19 cellular contexts compared by ENCODE assay signal in the genomic region with DNA sequence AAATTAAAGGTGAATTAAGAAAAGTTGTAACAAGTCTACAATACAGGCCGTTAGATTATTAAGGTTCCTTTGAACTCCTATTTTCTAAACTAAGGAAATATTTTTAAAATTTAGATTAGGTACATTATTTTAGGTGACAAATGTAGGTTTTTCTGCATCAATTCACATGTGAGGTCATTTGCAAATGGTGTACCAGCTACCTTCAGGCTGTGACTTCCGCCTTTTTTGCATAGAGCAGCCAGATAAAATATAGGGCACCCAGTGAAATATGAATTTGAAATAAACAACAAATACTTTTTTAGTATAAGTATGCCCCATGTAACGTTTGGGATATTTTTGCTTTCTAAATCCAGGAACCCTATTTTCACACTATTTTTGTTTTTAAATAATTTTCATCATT.
"Had no signal": no experiment of that assay in that cellular context is flagged by ENCODE, and none has a peak within 500 bp of the region (broad histone marks: within the 10 kb centered on the region; RNA-seq: fewer than 3 reads in every experiment).

No MANE protein-coding gene starts in this region.

- ATAC-seq: activated CD4-positive, CD25-positive, alpha-beta regulatory T cell treated with anti-CD3 and anti-CD28 coated beads, Interleukin-2, amount 50 U/mL, for 24 hours; activated CD8-positive, alpha-beta T cell treated with anti-CD3 and anti-CD28 coated beads for 36 hours; activated naive CD4-positive, alpha-beta T cell treated with anti-CD3 and anti-CD28 coated beads, Interleukin-2, amount 50 U/mL, for 72 hours; left colon; sciatic nerve had no signal

- H3K36me3 ChIP-seq: ascending aorta, brain microvascular endothelial cell, uterus had no signal

- H3K36me3 Mint-ChIP-seq: activated naive CD4-positive, alpha-beta T cell treated with anti-CD3 and anti-CD28 coated beads, Interleukin-2, amount 50 U/mL, for 72 hours had no signal

- H3K27me3 ChIP-seq: ascending aorta, brain microvascular endothelial cell, testis, uterus had no signal

- H3K9me3 ChIP-seq: ascending aorta, testis, uterus had no signal

- H3K27me3 Mint-ChIP-seq: activated CD8-positive, alpha-beta T cell treated with anti-CD3 and anti-CD28 coated beads for 36 hours; dendritic cell treated with granulocyte-macrophage colony-stimulating factor and Interleukin-4, amounts not matched to agents 40 ng/mL and 50 ng/mL, for 4 days had no signal

- H3K4me3 Mint-ChIP-seq: activated CD4-positive, alpha-beta T cell treated with anti-CD3 and anti-CD28 coated beads, Interleukin-2, amount 10 ng/mL, durations not matched to agents 24 days and 14 days; activated CD8-positive, alpha-beta T cell treated with anti-CD3 and anti-CD28 coated beads for 36 hours; dendritic cell treated with granulocyte-macrophage colony-stimulating factor and Interleukin-4, amounts not matched to agents 40 ng/mL and 50 ng/mL, for 4 days had no signal

- DNase-seq: activated CD4-positive, alpha-beta T cell treated with anti-CD3 and anti-CD28 coated beads, Interleukin-2, amount 10 ng/mL, durations not matched to agents 24 days and 14 days; activated CD8-positive, alpha-beta T cell treated with anti-CD3 and anti-CD28 coated beads for 36 hours; brain microvascular endothelial cell; caudate nucleus; effector CD4-positive, alpha-beta T cell; left colon; mesenchymal stem cell; small intestine; stimulated activated CD4-positive, alpha-beta T cell treated with anti-CD3 and anti-CD28 coated beads, Interleukin-2, amount 100 ng/mL, for 48 hours; stimulated activated CD8-positive, alpha-beta memory T cell treated with anti-CD3 and anti-CD28 coated beads, Interleukin-4, amount 100 ng/mL, for 48 hours; stimulated activated naive CD4-positive, alpha-beta T cell; testis; trophoblast cell; uterus had no signal

- H3K27ac ChIP-seq: ascending aorta, brain microvascular endothelial cell, testis, uterus had no signal

- H3K27ac Mint-ChIP-seq: activated CD4-positive, alpha-beta T cell treated with anti-CD3 and anti-CD28 coated beads, Interleukin-2, amount 10 ng/mL, durations not matched to agents 24 days and 14 days; activated CD8-positive, alpha-beta T cell treated with anti-CD3 and anti-CD28 coated beads for 36 hours; activated naive CD4-positive, alpha-beta T cell treated with anti-CD3 and anti-CD28 coated beads, Interleukin-2, amount 50 U/mL, for 72 hours; dendritic cell treated with granulocyte-macrophage colony-stimulating factor and Interleukin-4, amounts not matched to agents 40 ng/mL and 50 ng/mL, for 4 days had no signal

- H3K4me1 Mint-ChIP-seq: activated CD4-positive, alpha-beta T cell treated with anti-CD3 and anti-CD28 coated beads, Interleukin-2, amount 10 ng/mL, durations not matched to agents 24 days and 14 days had no signal

- H3K4me3 ChIP-seq: ascending aorta, testis, uterus had no signal

- H3K4me1 ChIP-seq: ascending aorta, testis, uterus had no signal

- H3K9me3 Mint-ChIP-seq: activated CD4-positive, alpha-beta T cell treated with anti-CD3 and anti-CD28 coated beads, Interleukin-2, amount 10 ng/mL, durations not matched to agents 24 days and 14 days; activated CD8-positive, alpha-beta T cell treated with anti-CD3 and anti-CD28 coated beads for 36 hours had no signal
